Comparison of ENCODE assay signal across 18 cellular contexts in the genomic region with DNA sequence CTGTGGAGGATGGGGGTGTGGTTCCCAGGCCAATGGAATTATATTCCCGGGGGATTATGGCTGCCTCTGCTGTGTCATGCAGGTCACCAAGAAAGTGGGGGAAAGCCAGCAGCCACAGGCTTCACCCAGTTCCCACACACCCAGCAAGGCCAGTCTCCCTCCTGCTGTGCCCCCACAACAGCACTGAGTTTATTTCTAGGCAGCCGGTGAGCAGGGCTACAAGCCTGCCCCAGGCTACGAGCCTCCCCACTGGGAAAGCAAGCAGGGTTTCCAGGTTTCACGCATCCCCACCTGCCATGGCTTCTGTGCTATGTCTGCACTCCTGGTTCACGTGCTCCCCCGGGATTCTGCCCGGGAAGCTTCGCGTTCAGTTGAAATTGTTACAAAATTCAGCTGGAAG.
DNase-seq lines count a peak whose midpoint lies in the region; ATAC-seq, FAIRE-seq and TF ChIP-seq lines count a peak whose summit lies in the region.
"Had no signal": no experiment of that assay in that cellular context is flagged by ENCODE, and none has a peak within 500 bp of the region (broad histone marks: within the 10 kb centered on the region; RNA-seq: fewer than 3 reads in every experiment).

No MANE protein-coding gene starts in this region.

- DNase-seq in DMS 273 (lab: John Stamatoyannopoulos, UW; ENCODE audit: unreplicated experiment), result peak; percentile 25
- DNase-seq in DMS 273 treated with DMSO at 0.1 percent for 48 hours (lab: John Stamatoyannopoulos, UW), result no peak
- no peak for DNase-seq in Caco-2
- peak; percentile 73 for DNase-seq in NCI-H2171 treated with DMSO at 0.1 percent for 48 hours (lab: John Stamatoyannopoulos, UW)
- DNase-seq in islet precursor cell, result peak; percentile 46
- DNase-seq in omental fat pad (ENCODE audit: low spot score), result no peak
- no peak for DNase-seq in GM12891 (ENCODE audit: insufficient read length, low spot score)
- no peak for DNase-seq in GM23248
- DNase-seq: DMS79 treated with DMSO at 0.1 percent for 48 hours, GDM1, NCI-H187, NCI-H446, NCI-H748 treated with DMSO at 0.1 percent for 48 hours, PC-9 had no signal

- 74 to 80% methylated on average over 9 of the region's 9 CpGs for WGBS in GM23248 (ENCODE audit: low coverage in 1 of 2, low lambda C conversion rate in 2 of 2, missing lambda C conversion rate in 2 of 2), 2 experiments

- POLR2A ChIA-PET in Caco-2 (lab: Charles Lee), result no interaction called here

- ATAC-seq in omental fat pad (ENCODE audit: low FRiP score), result no peak
- ATAC-seq: GM23338 had no signal

- peaks cover 14% of the 10 kb centered on the region for H3K9me3 Mint-ChIP-seq in Caco-2 (ENCODE audit: unreplicated experiment)

- no peaks in the 10 kb centered on the region for H3K27me3 ChIP-seq in Caco-2 (replicated peaks; ENCODE audit: control insufficient read depth, insufficient read depth, low read length)
- H3K27me3 ChIP-seq in GM23248 (replicated peaks; ENCODE audit: insufficient read depth), result peaks cover 5% of the 10 kb centered on the region; the same call in 1 of the 2 replicates

- no peaks in the 10 kb centered on the region for H3K36me3 Mint-ChIP-seq in Caco-2 (ENCODE audit: insufficient read depth, unreplicated experiment)

- H3K9me2 ChIP-seq in GM23248 (ENCODE audit: insufficient read depth), result no peaks in the 10 kb centered on the region

- no peaks in the 10 kb centered on the region for H3K79me2 ChIP-seq in GM23248 (ENCODE audit: insufficient read depth)

- in situ Hi-C loops in GM23248 (cut with MboI), result no loop called here

- H2AFZ ChIP-seq in GM23248, result no peak overlapping the region
- H2AFZ ChIP-seq: GM23338, PC-9 had no signal

- H3K9ac ChIP-seq in GM23248, result no peak overlapping the region
- H3K9ac ChIP-seq: BLaER1 had no signal

- no peaks in the 10 kb centered on the region; the same call in 1 of the 2 replicates for H3K9me3 ChIP-seq in Caco-2
- no peaks in the 10 kb centered on the region for H3K9me3 ChIP-seq in GM23248 (ENCODE audit: low read depth)

- no peak overlapping the region for H3K27ac ChIP-seq in GM23248
- H3K27ac ChIP-seq: 22Rv1, BLaER1, PC-9 had no signal

- H3K4me1 Mint-ChIP-seq in Caco-2 (ENCODE audit: low read depth, unreplicated experiment), result peaks cover 25% of the 10 kb centered on the region
- H3K4me1 Mint-ChIP-seq: IgD-negative memory B cell had no signal

- no peak for FAIRE-seq in GM12891 (lab: Jason Lieb, UNC)

- no peaks in the 10 kb centered on the region for H3K36me3 ChIP-seq in Caco-2 (ENCODE audit: control insufficient read depth, insufficient read depth, low read length)
- no peaks in the 10 kb centered on the region for H3K36me3 ChIP-seq in GM23248 (ENCODE audit: low read depth)
- H3K36me3 ChIP-seq: BLaER1 had no signal

- H3K27me3 Mint-ChIP-seq in Caco-2 (ENCODE audit: insufficient read depth, unreplicated experiment), result no peaks in the 10 kb centered on the region

- no TSS peak for BruUV-seq in Caco-2 (replicated peaks; lab: Mats Ljungman, UMichigan)

- no peaks in the 10 kb centered on the region for H4K20me1 ChIP-seq in GM23248 (ENCODE audit: insufficient read depth)
- H4K20me1 ChIP-seq: BLaER1 had no signal

- no peak for TF ChIP-seq POLR2A in GM12891 (IDR thresholded peaks at IDR 0.05; ENCODE audit: low read depth, low read length)

- no peak overlapping the region for H3K4me2 ChIP-seq in GM23248 (ENCODE audit: unreplicated experiment)
- H3K4me2 ChIP-seq: GM23338, PC-9 had no signal

- intact Hi-C loops in Caco-2 (cut with micrococcal nuclease; ENCODE audit: unreplicated experiment), result no loop called here

- H3K27ac Mint-ChIP-seq in Caco-2 (ENCODE audit: unreplicated experiment), result peak overlapping the region; percentile 20
- H3K27ac Mint-ChIP-seq: GM23338, IgD-negative memory B cell had no signal

- H3F3A ChIP-seq in GM23248 (ENCODE audit: insufficient read depth), result no peaks in the 10 kb centered on the region

- H3K4me3 ChIP-seq in Caco-2 (ENCODE audit: low read depth, low read length), result no peak overlapping the region
- H3K4me3 ChIP-seq in GM23248, result no peak overlapping the region
- H3K4me3 ChIP-seq: BLaER1, GM23338, PC-9 had no signal

- CTCF ChIA-PET in Caco-2 (lab: Charles Lee), result no interaction called here

- TF ChIP-seq CTCF in Caco-2 (IDR thresholded peaks at IDR 0.05; ENCODE audit: insufficient read depth in 1 of 2, low read depth in 1 of 2, low read length in 1 of 2, severe bottlenecking in 1 of 2, unreplicated experiment in 1 of 2) (no peak), omental fat pad (IDR thresholded peaks at IDR 0.05) (no peak)

- no peak overlapping the region for H3K4me3 Mint-ChIP-seq in Caco-2 (ENCODE audit: unreplicated experiment)
- H3K4me3 Mint-ChIP-seq: GM23338, IgD-negative memory B cell had no signal

- H3K4me1 ChIP-seq in Caco-2, result no peaks in the 10 kb centered on the region
- H3K4me1 ChIP-seq in GM23248 (ENCODE audit: insufficient read depth), result no peaks in the 10 kb centered on the region

TF ChIP-seq in GM12891, 5 proteins besides CTCF, POLR2A, EP300 and RAD21:
- TF ChIP-seq PAX5 (IDR thresholded peaks at IDR 0.05; ENCODE audit: insufficient read depth, low read length, severe bottlenecking), result no peak
- TF ChIP-seq TAF1 (IDR thresholded peaks at IDR 0.05; ENCODE audit: low read depth, low read length), result no peak
- no peak for TF ChIP-seq SPI1 (IDR thresholded peaks at IDR 0.05; ENCODE audit: low read depth, low read length)
- no peak for TF ChIP-seq POU2F2 (IDR thresholded peaks at IDR 0.05; ENCODE audit: low read depth, low read length)
- TF ChIP-seq POLR2AphosphoS5 (IDR thresholded peaks at IDR 0.05; ENCODE audit: low read depth, low read length), result no peak

Comparison
In these comparisons a context has a peak if more than half of its experiments do, and no peak if none do; other contexts are left out.
1. DNase-seq: peak in DMS 273 (single experiment), NCI-H2171 treated with DMSO at 0.1 percent for 48 hours (single experiment) and islet precursor cell (single experiment); none in DMS 273 treated with DMSO at 0.1 percent for 48 hours (single experiment), Caco-2 (0 of 2), omental fat pad (single experiment), GM12891 (single experiment) and GM23248 (single experiment).